14 cellular contexts compared by ENCODE assay signal in genomic region chr16:11170201-11170600, GRCh38.
DNase-seq lines count a peak whose midpoint lies in the region; ATAC-seq and TF ChIP-seq lines count a peak whose summit lies in the region.
"Had no signal": no experiment of that assay in that cellular context is flagged by ENCODE, and none has a peak within 500 bp of the region (broad histone marks: within the 10 kb centered on the region; RNA-seq: fewer than 3 reads in every experiment).

No MANE protein-coding gene starts in this region.

- H3K9me3 Mint-ChIP-seq in endodermal cell: no peaks in the 10 kb centered on the region
- no peaks in the 10 kb centered on the region for H3K9me3 Mint-ChIP-seq in naive thymus-derived CD8-positive, alpha-beta T cell

- H3K27ac Mint-ChIP-seq in endodermal cell: peak overlapping the region; percentile 14
- H3K27ac Mint-ChIP-seq in naive thymus-derived CD8-positive, alpha-beta T cell: peak overlapping the region in 1 of 10 donors; percentile 15

- no peak for TF ChIP-seq CTCF in endodermal cell (conservative IDR thresholded peaks at IDR 0.05)

- no peaks in the 10 kb centered on the region for H3K27me3 ChIP-seq in endodermal cell (ENCODE audit: control insufficient read depth, insufficient read depth, low read length, poor library complexity, severe bottlenecking)

- WGBS in endodermal cell (ENCODE audit: insufficient coverage in 1 of 2, insufficient read length in 1 of 2), 2 experiments: 94 to 100% methylated on average over 7 of the region's 7 CpGs

- H3K9me3 ChIP-seq in KOPT-K1 (ENCODE audit: insufficient read depth, low read length, poor library complexity, severe bottlenecking): no peaks in the 10 kb centered on the region
- H3K9me3 ChIP-seq in endodermal cell (ENCODE audit: control insufficient read depth, low read length): no peaks in the 10 kb centered on the region

- DNase-seq in left ventricle myocardium superior (peak; percentile 6), cardiac septum (ENCODE audit: low spot score) (no peak), endodermal cell (no peak), epidermal melanocyte (ENCODE audit: insufficient read length, low spot score) (no peak), medulla oblongata (ENCODE audit: extremely low spot score) (no peak)
- DNase-seq in naive thymus-derived CD8-positive, alpha-beta T cell: no peak
- DNase-seq: ACHN, DMS53, NCI-H2107, NCI-H2227 treated with DMSO at 0.1 percent for 48 hours, NCI-H82, SHP77 had no signal

- H3K27ac ChIP-seq in KOPT-K1 (ENCODE audit: low read depth, low read length, poor library complexity, severe bottlenecking): peak overlapping the region; percentile 64
- no peak overlapping the region for H3K27ac ChIP-seq in endodermal cell (ENCODE audit: low read depth, low read length)
- H3K27ac ChIP-seq: SK-N-MC had no signal

- H3K4me3 Mint-ChIP-seq in endodermal cell: no peak overlapping the region
- H3K4me3 Mint-ChIP-seq in naive thymus-derived CD8-positive, alpha-beta T cell: no peak overlapping the region

- POLR2A ChIA-PET in naive thymus-derived CD8-positive, alpha-beta T cell (lab: Charles Lee): no interaction called here

- H3K4me3 ChIP-seq in endodermal cell (ENCODE audit: low read length): no peak overlapping the region
- H3K4me3 ChIP-seq: SK-N-MC had no signal

- no peaks in the 10 kb centered on the region for H3K27me3 Mint-ChIP-seq in endodermal cell (ENCODE audit: insufficient read depth)
- H3K27me3 Mint-ChIP-seq in naive thymus-derived CD8-positive, alpha-beta T cell: no peaks in the 10 kb centered on the region

- intact Hi-C loops in left ventricle myocardium superior (cut with micrococcal nuclease) (no loop called here), cardiac septum (cut with DNase I) (loop anchor here (2.0 kb wide), 2 partner anchors 61 to 99 kb away; no protein-coding TSS in a partner anchor)

- H3K36me3 Mint-ChIP-seq in endodermal cell (ENCODE audit: low read depth): peaks cover 28% of the 10 kb centered on the region
- peaks cover 0 to 33% (median 20%) of the 10 kb centered on the region in 3 donors for H3K36me3 Mint-ChIP-seq in naive thymus-derived CD8-positive, alpha-beta T cell

- H3K9ac ChIP-seq in endodermal cell (ENCODE audit: extremely low read depth, low read length, poor library complexity, severe bottlenecking): no peak overlapping the region

- ATAC-seq in left ventricle myocardium superior: no peak
- ATAC-seq in naive thymus-derived CD8-positive, alpha-beta T cell: no peak

- H3K4me1 ChIP-seq in endodermal cell (ENCODE audit: control insufficient read depth, insufficient read depth, low read length): no peaks in the 10 kb centered on the region

- H3K4me1 Mint-ChIP-seq in endodermal cell: no peaks in the 10 kb centered on the region
- peaks cover 2 to 10% (median 9%) of the 10 kb centered on the region in 4 donors for H3K4me1 Mint-ChIP-seq in naive thymus-derived CD8-positive, alpha-beta T cell

- H3K36me3 ChIP-seq in KOPT-K1 (ENCODE audit: insufficient read depth, low read length): peaks cover 23% of the 10 kb centered on the region; the same call in 1 of the 2 replicates
- H3K36me3 ChIP-seq in endodermal cell (ENCODE audit: control insufficient read depth, insufficient read depth, low read length): peaks cover 13% of the 10 kb centered on the region
